In genomic region chr11:2741377-2742131, GRCh38 we compare ENCODE assay signal across 10 cellular contexts. TPM values are rescaled to one million over a fixed set of nuclear protein-coding genes. Genes with fewer than 3 reads are reported as not detected.
DNase-seq lines count a peak whose midpoint lies in the region; ATAC-seq and TF ChIP-seq lines count a peak whose summit lies in the region.
"Had no signal": no experiment of that assay in that cellular context is flagged by ENCODE, and none has a peak within 500 bp of the region (broad histone marks: within the 10 kb centered on the region; RNA-seq: fewer than 3 reads in every experiment).

No MANE protein-coding gene starts in this region.

- no peaks in the 10 kb centered on the region for H3K27me3 Mint-ChIP-seq in chondrocyte (ENCODE audit: low read depth)
- H3K27me3 Mint-ChIP-seq: CD4-positive, CD25-positive, alpha-beta regulatory T cell had no signal

- H2AFZ ChIP-seq in ACC112 (ENCODE audit: low read length, unreplicated experiment), result peak overlapping the region; percentile 82

- H3K4me1 ChIP-seq in ACC112 (ENCODE audit: control insufficient read depth, insufficient read depth, low read length, unreplicated experiment), result peaks cover 32% of the 10 kb centered on the region

- no peaks in the 10 kb centered on the region for H3K36me3 Mint-ChIP-seq in chondrocyte (ENCODE audit: low read depth)
- H3K36me3 Mint-ChIP-seq: CD4-positive, CD25-positive, alpha-beta regulatory T cell had no signal

- DNase-seq in Kasumi-1 (lab: John Stamatoyannopoulos, UW) (peak; percentile 63 to 68), chondrocyte (ENCODE audit: low spot score) (peak; percentile 84), mucosa of gallbladder (ENCODE audit: low spot score) (peak; percentile 29), left colon (no peak)
- DNase-seq in stimulated activated CD4-positive, alpha-beta T cell treated with anti-CD3 and anti-CD28 coated beads, Interleukin-15, amount 100 ng/mL, for 24 hours, result no peak
- DNase-seq: CD4-positive, CD25-positive, alpha-beta regulatory T cell; NCI-H774 had no signal

- no peaks in the 10 kb centered on the region for H3K27me3 ChIP-seq in ACC112 (ENCODE audit: insufficient read depth, low read length)

- no peak for ATAC-seq in GM21423 (IDR thresholded peaks at IDR 0.05; ENCODE audit: unreplicated experiment)
- no peak for ATAC-seq in left colon
- ATAC-seq in HG02981 (IDR thresholded peaks at IDR 0.05; ENCODE audit: unreplicated experiment), result no peak

- H3K27ac Mint-ChIP-seq in chondrocyte (ENCODE audit: unreplicated experiment), result peak overlapping the region; percentile 45

- no peaks in the 10 kb centered on the region for H3K36me3 ChIP-seq in ACC112 (ENCODE audit: insufficient read depth, low read length)

- H3K27ac ChIP-seq in ACC112 (ENCODE audit: low read depth, low read length), result peak overlapping the region; percentile 47

- H3K79me2 ChIP-seq in ACC112 (ENCODE audit: control insufficient read depth, insufficient read depth, low read length, unreplicated experiment), result no peaks in the 10 kb centered on the region

- intact Hi-C loops in left colon (cut with DNase I, micrococcal nuclease), result no loop called here

- peaks cover 21% of the 10 kb centered on the region for H3K4me1 Mint-ChIP-seq in chondrocyte (ENCODE audit: low read depth)

- H3K4me3 Mint-ChIP-seq in chondrocyte (ENCODE audit: unreplicated experiment), result no peak overlapping the region

- H3K4me3 ChIP-seq in ACC112 (ENCODE audit: low read depth, low read length), result peak overlapping the region; percentile 41

- no peak for TF ChIP-seq CTCF in chondrocyte (IDR thresholded peaks at IDR 0.05)

- H3K9me3 Mint-ChIP-seq in chondrocyte (ENCODE audit: low read depth), result no peaks in the 10 kb centered on the region
- H3K9me3 Mint-ChIP-seq: CD4-positive, CD25-positive, alpha-beta regulatory T cell had no signal

RNA-seq across cellular contexts. Expression of gene KCNQ1OT1, which starts 41.8 kb away (rescaled TPM):
- total RNA-seq in chondrocyte (2.5 to 8.5 TPM (median 2.7 TPM) in 3 replicates), mucosa of gallbladder (2.2 TPM), left colon (1 to 10 TPM; 1.1 to 1.9 TPM)

Comparison
In these comparisons a context has a peak if more than half of its experiments do, and no peak if none do; other contexts are left out.
1. DNase-seq: peak in Kasumi-1 (2 of 2), chondrocyte (single experiment) and mucosa of gallbladder (single experiment); none in left colon (0 of 2) and stimulated activated CD4-positive, alpha-beta T cell treated with anti-CD3 and anti-CD28 coated beads, Interleukin-15, amount 100 ng/mL, for 24 hours (single experiment).